18 cellular contexts compared by ENCODE assay signal in the genomic region with DNA sequence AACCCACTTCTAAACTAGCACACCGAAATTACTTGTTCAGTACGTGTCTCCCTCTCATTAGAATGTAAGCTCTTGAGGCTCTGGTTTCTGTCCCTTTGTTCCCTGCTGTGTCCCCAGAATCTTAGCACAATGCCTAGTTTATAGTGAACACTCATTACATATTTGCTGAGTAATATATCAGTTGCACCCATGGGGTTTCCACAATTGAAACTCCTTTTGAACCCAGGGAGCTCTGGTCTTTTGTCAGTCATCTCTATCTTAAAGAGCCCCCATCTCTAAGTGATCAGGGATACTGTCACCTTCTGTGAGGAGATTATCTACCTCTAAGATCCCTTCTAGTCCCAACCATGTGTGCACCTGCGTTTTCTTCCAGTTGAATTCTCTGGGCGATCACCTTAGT. TPM values are rescaled to one million over a fixed set of nuclear protein-coding genes. Genes with fewer than 3 reads are reported as not detected.
DNase-seq lines count a peak whose midpoint lies in the region; ATAC-seq, FAIRE-seq and TF ChIP-seq lines count a peak whose summit lies in the region.
"Had no signal": no experiment of that assay in that cellular context is flagged by ENCODE, and none has a peak within 500 bp of the region (broad histone marks: within the 10 kb centered on the region; RNA-seq: fewer than 3 reads in every experiment).

No MANE protein-coding gene starts in this region.

- no peaks in the 10 kb centered on the region for H3K9me3 ChIP-seq in OCI-LY3 (ENCODE audit: insufficient read depth, low read length)
- H3K9me3 ChIP-seq: HAP-1, pancreas, upper lobe of right lung had no signal

- peak overlapping the region; percentile 29 for H3K27ac ChIP-seq in OCI-LY3 (ENCODE audit: low read length)
- H3K27ac ChIP-seq: C4-2B, pancreas, upper lobe of right lung had no signal

- peaks cover 77% of the 10 kb centered on the region for H3K4me1 Mint-ChIP-seq in central memory CD8-positive, alpha-beta T cell

- no peak for TF ChIP-seq POLR2A in GM12891 (IDR thresholded peaks at IDR 0.05; ENCODE audit: low read depth, low read length)

- peak overlapping the region; percentile 74 for H3K27ac Mint-ChIP-seq in central memory CD8-positive, alpha-beta T cell (ENCODE audit: low read depth)

- H3K9ac ChIP-seq in OCI-LY3 (ENCODE audit: low read length): 0 out of 2 replicates have a peak overlapping the region, but pooled peaks have one; percentile 3

- H3K9me3 Mint-ChIP-seq in central memory CD8-positive, alpha-beta T cell: no peaks in the 10 kb centered on the region

- FAIRE-seq in GM12891 (lab: Jason Lieb, UNC): peak; percentile 16
- FAIRE-seq: A204.1, pancreas had no signal

- H3K27me3 Mint-ChIP-seq in central memory CD8-positive, alpha-beta T cell: no peaks in the 10 kb centered on the region

- peak overlapping the region; percentile 59 for H3K4me3 Mint-ChIP-seq in central memory CD8-positive, alpha-beta T cell

- TF ChIP-seq CTCF in OCI-LY3 (IDR thresholded peaks at IDR 0.05; ENCODE audit: low read depth, low read length): no peak

- peaks cover 10% of the 10 kb centered on the region for H3K36me3 Mint-ChIP-seq in central memory CD8-positive, alpha-beta T cell (ENCODE audit: insufficient read depth)

- peaks cover 14% of the 10 kb centered on the region for H3K36me3 ChIP-seq in OCI-LY3 (replicated peaks; ENCODE audit: low read depth, low read length)
- H3K36me3 ChIP-seq: HAP-1, pancreas, upper lobe of right lung had no signal

- peaks cover 87% of the 10 kb centered on the region for H4K20me1 ChIP-seq in OCI-LY3 (ENCODE audit: insufficient read depth, low read length)

- H3K4me1 ChIP-seq in OCI-LY3 (ENCODE audit: low read length): peaks cover 58% of the 10 kb centered on the region
- H3K4me1 ChIP-seq: HAP-1, pancreas, upper lobe of right lung had no signal

- DNase-seq in NCI-H748 (lab: John Stamatoyannopoulos, UW; ENCODE audit: unreplicated experiment) (peak; percentile 14), NCI-H748 treated with DMSO at 0.1 percent for 48 hours (lab: John Stamatoyannopoulos, UW) (no peak), GM12891 (ENCODE audit: insufficient read length, low spot score) (no peak), retina (no peak)
- no peak for DNase-seq in central memory CD8-positive, alpha-beta T cell (ENCODE audit: low spot score in 2 of 2)
- no peak for DNase-seq in stimulated activated CD4-positive, alpha-beta T cell treated with anti-CD3 and anti-CD28 coated beads, Interleukin-15, amount 100 ng/mL, for 24 hours
- DNase-seq: activated CD4-positive, alpha-beta T cell treated with anti-CD3 and anti-CD28 coated beads, Interleukin-2, amount 50 U/mL, for 1 hour; NCI-H2171; pancreas; SHP77; stimulated activated CD4-positive, alpha-beta T cell treated with anti-CD3 and anti-CD28 coated beads, Interleukin-4, amount 100 ng/mL, for 4 hours; upper lobe of right lung had no signal

- peaks cover 100% of the 10 kb centered on the region for H3K79me2 ChIP-seq in OCI-LY3 (ENCODE audit: low read length)

- no peak overlapping the region for H2AFZ ChIP-seq in OCI-LY3 (ENCODE audit: low read depth, low read length)

- no peak for ATAC-seq in central memory CD8-positive, alpha-beta T cell (replicated peaks; ENCODE audit: extremely low read depth, poor library complexity, severe bottlenecking)
- no peak for ATAC-seq in GM21367 (IDR thresholded peaks at IDR 0.05; ENCODE audit: unreplicated experiment)
- ATAC-seq: left lobe of liver, pancreas, upper lobe of right lung had no signal

- H3K4me2 ChIP-seq in OCI-LY3 (ENCODE audit: low read length): peak overlapping the region; percentile 60

- no peak overlapping the region for H3K4me3 ChIP-seq in OCI-LY3 (ENCODE audit: low read length)
- H3K4me3 ChIP-seq: HAP-1, pancreas, upper lobe of right lung had no signal

- no peaks in the 10 kb centered on the region for H3K27me3 ChIP-seq in OCI-LY3 (ENCODE audit: low read depth, low read length)
- H3K27me3 ChIP-seq: pancreas, upper lobe of right lung had no signal

TF ChIP-seq in GM12891, 5 proteins besides CTCF, POLR2A, EP300 and RAD21:
- no peak for TF ChIP-seq SPI1 (IDR thresholded peaks at IDR 0.05; ENCODE audit: low read depth, low read length)
- no peak for TF ChIP-seq POLR2AphosphoS5 (IDR thresholded peaks at IDR 0.05; ENCODE audit: low read depth, low read length)
- TF ChIP-seq PAX5 (IDR thresholded peaks at IDR 0.05; ENCODE audit: insufficient read depth, low read length, severe bottlenecking): no peak
- TF ChIP-seq TAF1 (IDR thresholded peaks at IDR 0.05; ENCODE audit: low read depth, low read length): no peak
- no peak for TF ChIP-seq POU2F2 (IDR thresholded peaks at IDR 0.05; ENCODE audit: low read depth, low read length)

RNA-seq across cellular contexts. Expression of a gene that starts 12.8 kb away (rescaled TPM):
- polyA plus RNA-seq in GM12891 (2012; ENCODE audit: low read depth, missing spikeins): 19.3 TPM
